Comparison of ENCODE assay signal across 13 cellular contexts in the genomic region with DNA sequence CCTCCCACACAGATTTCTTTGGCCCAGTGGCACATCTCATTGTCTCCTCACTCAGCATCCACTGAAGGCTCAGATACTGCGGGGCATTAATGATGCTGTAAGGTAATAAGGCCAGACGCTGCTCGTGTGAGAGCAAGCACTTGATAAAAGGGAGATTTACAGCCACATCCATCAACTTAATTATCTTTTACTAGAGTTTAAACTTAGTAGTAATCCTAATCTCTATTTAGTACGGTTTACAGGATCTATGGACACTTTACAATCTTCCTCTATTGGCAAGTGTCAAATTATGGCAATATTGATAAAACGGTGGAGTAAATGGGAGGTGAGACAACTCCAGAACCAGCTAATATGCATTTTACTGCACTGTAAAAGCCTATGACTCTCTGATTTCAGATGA.
DNase-seq lines count a peak whose midpoint lies in the region; ATAC-seq and TF ChIP-seq lines count a peak whose summit lies in the region.
"Had no signal": no experiment of that assay in that cellular context is flagged by ENCODE, and none has a peak within 500 bp of the region (broad histone marks: within the 10 kb centered on the region; RNA-seq: fewer than 3 reads in every experiment).

No MANE protein-coding gene starts in this region.

- WGBS in mesenchymal stem cell: 65% methylated on average over 2 of the region's 5 CpGs

- H2BK5ac ChIP-seq in mesenchymal stem cell (ENCODE audit: low read depth, low read length, poor library complexity, severe bottlenecking): no peak overlapping the region

- H3K27me3 ChIP-seq in Loucy (ENCODE audit: insufficient read depth, low read length, poor library complexity, severe bottlenecking) (no peaks in the 10 kb centered on the region), WERI-Rb-1 (ENCODE audit: insufficient read depth, low read depth, severe bottlenecking) (no peaks in the 10 kb centered on the region), mesenchymal stem cell (ENCODE audit: control insufficient read depth in 1 of 2, insufficient read depth in 1 of 2, low read length in 2 of 2) (peaks cover 50 to 76% of the 10 kb centered on the region in 2 experiments)
- H3K27me3 ChIP-seq: BLaER1 treated with 17β-estradiol and CSF1 and Interleukin-3, amounts not matched to agents 10 nM and 100 nM had no signal

- H4K91ac ChIP-seq in mesenchymal stem cell (ENCODE audit: low read length): no peak overlapping the region

- no peaks in the 10 kb centered on the region for H3F3A ChIP-seq in Loucy (ENCODE audit: low read depth)

- no peak for ATAC-seq in HG03159 (IDR thresholded peaks at IDR 0.05; ENCODE audit: unreplicated experiment)
- no peak for ATAC-seq in HG03460 (IDR thresholded peaks at IDR 0.05; ENCODE audit: unreplicated experiment)
- ATAC-seq: CD8-positive, alpha-beta T cell had no signal

- no peak overlapping the region for H4K8ac ChIP-seq in mesenchymal stem cell (ENCODE audit: low read length)

- no peaks in the 10 kb centered on the region for H4K20me1 ChIP-seq in Loucy (ENCODE audit: insufficient read depth, low read length, poor library complexity, severe bottlenecking)
- H4K20me1 ChIP-seq: BLaER1 treated with 17β-estradiol and CSF1 and Interleukin-3, amounts not matched to agents 10 nM and 100 nM had no signal

- H3K79me1 ChIP-seq in mesenchymal stem cell (replicated peaks; ENCODE audit: low read length, poor library complexity, severe bottlenecking): no peaks in the 10 kb centered on the region

- H3K14ac ChIP-seq in mesenchymal stem cell (ENCODE audit: low read length in 2 of 2): no peak overlapping the region

- H3K18ac ChIP-seq in mesenchymal stem cell (ENCODE audit: low read depth in 1 of 2, low read length in 2 of 2): no peak overlapping the region

- H3K4me2 ChIP-seq in Loucy (ENCODE audit: low read depth, low read length, poor library complexity, severe bottlenecking) (peak overlapping the region; percentile 33), mesenchymal stem cell (ENCODE audit: low read length, poor library complexity, severe bottlenecking) (no peak overlapping the region)

- no peak overlapping the region for H2BK15ac ChIP-seq in mesenchymal stem cell (ENCODE audit: low read depth, poor library complexity, severe bottlenecking)

- H3K9ac ChIP-seq in Loucy (ENCODE audit: low read depth, low read length, poor library complexity, severe bottlenecking): peak overlapping the region; percentile 45
- no peak overlapping the region for H3K9ac ChIP-seq in mesenchymal stem cell (ENCODE audit: low read length)
- H3K9ac ChIP-seq: BLaER1 treated with 17β-estradiol and CSF1 and Interleukin-3, amounts not matched to agents 10 nM and 100 nM had no signal

- H3K27ac ChIP-seq in WERI-Rb-1 (no peak overlapping the region), mesenchymal stem cell (ENCODE audit: low read length, poor library complexity, severe bottlenecking) (no peak overlapping the region)
- H3K27ac ChIP-seq: BLaER1 treated with 17β-estradiol and CSF1 and Interleukin-3, amounts not matched to agents 10 nM and 100 nM had no signal

- H3K9me2 ChIP-seq in Loucy (replicated peaks; ENCODE audit: low read depth, low read length): no peaks in the 10 kb centered on the region

- no peak overlapping the region for H3K4ac ChIP-seq in mesenchymal stem cell (ENCODE audit: low read depth in 1 of 2, low read length in 2 of 2)

- no peak for TF ChIP-seq CTCF in Loucy (conservative IDR thresholded peaks at IDR 0.05; ENCODE audit: low read length)
- no peak for TF ChIP-seq CTCF in WERI-Rb-1 (IDR thresholded peaks at IDR 0.05; ENCODE audit: low read depth, low read length)

- H3K79me2 ChIP-seq in Loucy (ENCODE audit: insufficient read depth, low read length): no peaks in the 10 kb centered on the region

- no peak overlapping the region for H3K23ac ChIP-seq in mesenchymal stem cell (ENCODE audit: low read length in 2 of 2)

- H3K4me3 ChIP-seq in Loucy (ENCODE audit: low read length, poor library complexity, severe bottlenecking) (peak overlapping the region; percentile 16), WERI-Rb-1 (ENCODE audit: low read depth, low read length) (no peak overlapping the region), mesenchymal stem cell (ENCODE audit: insufficient read depth in 1 of 2, low read depth in 1 of 2, low read length in 2 of 2) (no peak overlapping the region)
- H3K4me3 ChIP-seq: BLaER1 treated with 17β-estradiol and CSF1 and Interleukin-3, amounts not matched to agents 10 nM and 100 nM had no signal

- no peak overlapping the region for H2AK5ac ChIP-seq in mesenchymal stem cell (ENCODE audit: low read length, severe bottlenecking)

- H3K36me3 ChIP-seq in Loucy (ENCODE audit: insufficient read depth, low read length) (no peaks in the 10 kb centered on the region), WERI-Rb-1 (no peaks in the 10 kb centered on the region), mesenchymal stem cell (ENCODE audit: control insufficient read depth in 1 of 2, insufficient read depth in 2 of 2, low read depth in 1 of 2, low read length in 2 of 2) (no peaks in the 10 kb centered on the region)
- H3K36me3 ChIP-seq: BLaER1 treated with 17β-estradiol and CSF1 and Interleukin-3, amounts not matched to agents 10 nM and 100 nM had no signal

- peak; percentile 76 for DNase-seq in WERI-Rb-1
- no peak for DNase-seq in mesenchymal stem cell
- no peak for DNase-seq in mesenteric fat pad (ENCODE audit: low spot score)
- DNase-seq in HPDE6-E6E7 (ENCODE audit: extremely low spot score): no peak
- DNase-seq: Calu3; CD8-positive, alpha-beta T cell; DMS53; EL; H9 had no signal

- no peak overlapping the region for H2AFZ ChIP-seq in Loucy (ENCODE audit: low read length)
- H2AFZ ChIP-seq in mesenchymal stem cell (ENCODE audit: low read depth, low read length): no peak overlapping the region

- H3K9me3 ChIP-seq in Loucy (ENCODE audit: insufficient read depth, low read depth, low read length) (no peaks in the 10 kb centered on the region), WERI-Rb-1 (ENCODE audit: severe bottlenecking) (no peaks in the 10 kb centered on the region), mesenchymal stem cell (ENCODE audit: control insufficient read depth, low read length) (no peaks in the 10 kb centered on the region)
- H3K9me3 ChIP-seq: BLaER1 treated with 17β-estradiol and CSF1 and Interleukin-3, amounts not matched to agents 10 nM and 100 nM had no signal

- H3K4me1 ChIP-seq in Loucy (ENCODE audit: insufficient read depth, low read length, poor library complexity, severe bottlenecking): peaks cover 75% of the 10 kb centered on the region
- no peaks in the 10 kb centered on the region for H3K4me1 ChIP-seq in mesenchymal stem cell (ENCODE audit: control insufficient read depth, insufficient read depth, low read depth, low read length)

- no peak overlapping the region for H2BK120ac ChIP-seq in mesenchymal stem cell (ENCODE audit: low read depth, low read length)

- H2BK12ac ChIP-seq in mesenchymal stem cell (ENCODE audit: low read length in 2 of 2): peak overlapping the region; percentile 11 to 25
